ENCODE assay signal across 27 cellular contexts in the genomic region with DNA sequence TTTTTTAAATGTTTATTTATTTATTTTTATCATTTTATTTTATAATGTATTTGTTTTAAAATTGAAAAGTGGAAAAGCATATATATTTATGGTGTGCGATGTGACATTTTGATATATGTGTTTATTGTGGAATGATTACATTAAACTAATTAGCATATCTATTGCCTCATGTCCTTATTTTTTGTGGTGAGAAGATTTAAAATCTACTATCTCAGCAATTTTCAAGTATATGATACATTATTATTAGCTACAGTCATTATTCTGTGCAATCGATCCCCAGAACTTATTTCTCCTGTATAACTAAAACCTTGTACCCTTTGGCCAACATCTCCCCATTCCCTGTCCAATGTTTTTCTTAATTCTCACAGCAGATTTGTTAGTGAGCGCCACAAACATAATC.
DNase-seq lines count a peak whose midpoint lies in the region; ATAC-seq, FAIRE-seq and TF ChIP-seq lines count a peak whose summit lies in the region.
"Had no signal": no experiment of that assay in that cellular context is flagged by ENCODE, and none has a peak within 500 bp of the region (broad histone marks: within the 10 kb centered on the region; RNA-seq: fewer than 3 reads in every experiment).

No MANE protein-coding gene starts in this region.

- no peak for TF ChIP-seq RAD21 in A549 (conservative IDR thresholded peaks at IDR 0.05 in 1 of 2, IDR thresholded peaks at IDR 0.05 in 1 of 2)
- no peak for TF ChIP-seq RAD21 in K562 (CRISPR knock-in tag; conservative IDR thresholded peaks at IDR 0.05 in 1 of 2, IDR thresholded peaks at IDR 0.05 in 1 of 2)

- FAIRE-seq in A204.1 (lab: Jason Lieb, UNC) (peak; percentile 37), A549 (lab: Jason Lieb, UNC) (no peak), K562 (lab: Jason Lieb, UNC) (no peak)
- FAIRE-seq: GM12878, GM12892, GM18507, GM19239 had no signal

- POLR2A ChIA-PET in A549 (lab: Yijun Ruan, JAX): no interaction called here
- POLR2A ChIA-PET in K562 (lab: Yijun Ruan, JAX): no interaction called here

- H3K36me3 ChIP-seq in K562 (ENCODE audit: control insufficient read depth, insufficient read depth, low read length): no peaks in the 10 kb centered on the region
- H3K36me3 ChIP-seq: BE2C, BLaER1 had no signal

- no peak overlapping the region for H3K4me3 Mint-ChIP-seq in activated naive CD4-positive, alpha-beta T cell treated with anti-CD3 and anti-CD28 coated beads, Interleukin-2, amount 10 ng/mL, durations not matched to agents 7 days and 5 days
- H3K4me3 Mint-ChIP-seq: CD4-positive, alpha-beta memory T cell; CD4-positive, CD25-positive, alpha-beta regulatory T cell; CD8-positive, alpha-beta memory T cell had no signal

- TF ChIP-seq POLR2A in A549 (IDR thresholded peaks at IDR 0.05; ENCODE audit: low read length) (no peak), K562 (conservative IDR thresholded peaks at IDR 0.05) (no peak)

- H3K4me3 ChIP-seq in A549 (no peak overlapping the region), K562 (no peak overlapping the region)
- H3K4me3 ChIP-seq: BLaER1, GM12878 had no signal

- intact Hi-C loops in K562 (cut with micrococcal nuclease): no loop called here

- CTCF ChIA-PET in A549 (lab: Yijun Ruan, JAX) (interaction anchor here (1.1 kb wide), 1 partner anchor 113 kb away, joined by 3 read pairs; no protein-coding TSS in a partner anchor), K562 (lab: Yijun Ruan, JAX; ENCODE audit: low intra/inter-chr PET ratio) (no interaction called here)
- CTCF ChIA-PET in activated naive CD4-positive, alpha-beta T cell treated with anti-CD3 and anti-CD28 coated beads, Interleukin-2, amount 10 ng/mL, durations not matched to agents 7 days and 5 days (lab: Charles Lee): no interaction called here

- H3K27ac Mint-ChIP-seq in activated naive CD4-positive, alpha-beta T cell treated with anti-CD3 and anti-CD28 coated beads, Interleukin-2, amount 10 ng/mL, durations not matched to agents 7 days and 5 days: no peak overlapping the region
- H3K27ac Mint-ChIP-seq: CD4-positive, alpha-beta memory T cell; CD4-positive, CD25-positive, alpha-beta regulatory T cell; CD8-positive, alpha-beta memory T cell had no signal

- H3K9me3 ChIP-seq in A549: peaks cover 5% of the 10 kb centered on the region; the same call in 1 of the 3 replicates
- peaks cover 1% of the 10 kb centered on the region; the same call in 1 of the 2 replicates for H3K9me3 ChIP-seq in K562 (replicated peaks; ENCODE audit: control insufficient read depth, insufficient read depth, low read depth, low read length)
- H3K9me3 ChIP-seq: BE2C, BLaER1 had no signal

- H3K4me2 ChIP-seq in A549: no peak overlapping the region
- H3K4me2 ChIP-seq in K562 (ENCODE audit: insufficient read depth, low read length): no peak overlapping the region
- H3K4me2 ChIP-seq: BLaER1 had no signal

- in situ Hi-C loops in K562 (cut with MboI): no loop called here

- no peak for DNase-seq in A549 (ENCODE audit: low read depth in 1 of 2, low spot score in 1 of 2)
- no peak for DNase-seq in K562 (ENCODE audit: extremely low read depth in 1 of 4, low spot score in 3 of 4)
- no peak for DNase-seq in activated naive CD4-positive, alpha-beta T cell treated with anti-CD3 and anti-CD28 coated beads, Interleukin-2, amount 10 ng/mL, durations not matched to agents 7 days and 5 days
- DNase-seq: 8988T; ACHN; BE2C; C1 segment of cervical spinal cord; CD4-positive, alpha-beta memory T cell; CD4-positive, CD25-positive, alpha-beta regulatory T cell; CD8-positive, alpha-beta memory T cell; COR-L47; DMS 273 treated with DMSO at 0.1 percent for 48 hours; DMS153; DMS53; DMS79; DND-41; EL; GDM1 had no signal

- TF ChIP-seq CTCF in A549 (IDR thresholded peaks at IDR 0.05): no peak
- TF ChIP-seq CTCF in K562 (IDR thresholded peaks at IDR 0.05 in 2 of 3, conservative IDR thresholded peaks at IDR 0.05 in 1 of 3; ENCODE audit: insufficient read depth in 2 of 3, low read depth in 1 of 3, low read length in 3 of 3): no peak

- no peaks in the 10 kb centered on the region for H4K20me1 ChIP-seq in K562 (replicated peaks; ENCODE audit: control insufficient read depth, insufficient read depth, low read length)
- H4K20me1 ChIP-seq: BLaER1 had no signal

- H3K27ac ChIP-seq in A549 (no peak overlapping the region), K562 (ENCODE audit: extremely low read depth, low read depth, low read length) (no peak overlapping the region)
- H3K27ac ChIP-seq: BLaER1 had no signal

- H3K4me1 Mint-ChIP-seq in activated naive CD4-positive, alpha-beta T cell treated with anti-CD3 and anti-CD28 coated beads, Interleukin-2, amount 10 ng/mL, durations not matched to agents 7 days and 5 days: no peaks in the 10 kb centered on the region
- H3K4me1 Mint-ChIP-seq: CD14-positive monocyte; CD4-positive, alpha-beta memory T cell; CD4-positive, CD25-positive, alpha-beta regulatory T cell; CD8-positive, alpha-beta memory T cell had no signal

- H3K36me3 Mint-ChIP-seq in activated naive CD4-positive, alpha-beta T cell treated with anti-CD3 and anti-CD28 coated beads, Interleukin-2, amount 10 ng/mL, durations not matched to agents 7 days and 5 days: no peaks in the 10 kb centered on the region
- H3K36me3 Mint-ChIP-seq: CD14-positive monocyte; CD4-positive, alpha-beta memory T cell; CD4-positive, CD25-positive, alpha-beta regulatory T cell; CD8-positive, alpha-beta memory T cell had no signal

- TF ChIP-seq EP300 in A549 (IDR thresholded peaks at IDR 0.05): no peak
- TF ChIP-seq EP300 in K562 (IDR thresholded peaks at IDR 0.05; ENCODE audit: low read length): no peak

- no peaks in the 10 kb centered on the region for H3K79me2 ChIP-seq in K562 (ENCODE audit: control insufficient read depth, insufficient read depth, low read length)

- H3K27me3 Mint-ChIP-seq in activated naive CD4-positive, alpha-beta T cell treated with anti-CD3 and anti-CD28 coated beads, Interleukin-2, amount 10 ng/mL, durations not matched to agents 7 days and 5 days: peaks cover 10% of the 10 kb centered on the region
- H3K27me3 Mint-ChIP-seq: CD4-positive, CD25-positive, alpha-beta regulatory T cell had no signal

- no TSS peak for BruUV-seq in K562 (replicated peaks; lab: Mats Ljungman, UMichigan)

- no peak overlapping the region for H3K9ac ChIP-seq in K562 (ENCODE audit: insufficient read depth in 1 of 2, low read depth in 2 of 2, low read length in 2 of 2)
- H3K9ac ChIP-seq: BLaER1 had no signal

- peaks cover 4% of the 10 kb centered on the region for H3K9me1 ChIP-seq in K562 (ENCODE audit: control insufficient read depth, insufficient read depth, low read length)

- H2AFZ ChIP-seq in K562 (ENCODE audit: low read depth, low read length): no peak overlapping the region

- H3K4me1 ChIP-seq in A549: peaks cover 3% of the 10 kb centered on the region; the same call in 1 of the 3 replicates
- no peaks in the 10 kb centered on the region for H3K4me1 ChIP-seq in K562 (replicated peaks in 1 of 2; ENCODE audit: control insufficient read depth in 2 of 2, insufficient read depth in 2 of 2, low read length in 2 of 2)
- H3K4me1 ChIP-seq: BE2C, BLaER1 had no signal

- 75% methylated on average over 3 of the region's 3 CpGs for WGBS in A549 (ENCODE audit: missing lambda C conversion rate)
- 8% methylated on average over 3 of the region's 3 CpGs for WGBS in K562 (ENCODE audit: insufficient coverage, low coverage, missing lambda C conversion rate)

- peaks cover 6% of the 10 kb centered on the region for H3K9me3 Mint-ChIP-seq in activated naive CD4-positive, alpha-beta T cell treated with anti-CD3 and anti-CD28 coated beads, Interleukin-2, amount 10 ng/mL, durations not matched to agents 7 days and 5 days
- H3K9me3 Mint-ChIP-seq: CD4-positive, CD25-positive, alpha-beta regulatory T cell had no signal

- H3K27me3 ChIP-seq in K562 (ENCODE audit: control insufficient read depth in 2 of 2, insufficient read depth in 2 of 2, low read length in 2 of 2): peaks cover 14 to 55% of the 10 kb centered on the region in 2 experiments; a peak in 4 of 5 replicates
- H3K27me3 ChIP-seq: BLaER1 had no signal

- ATAC-seq in A549: no peak
- no peak for ATAC-seq in K562
- ATAC-seq in HG03097 (IDR thresholded peaks at IDR 0.05; ENCODE audit: low FRiP score, unreplicated experiment): no peak
- ATAC-seq in GM18519 (IDR thresholded peaks at IDR 0.05; ENCODE audit: low FRiP score, unreplicated experiment): no peak
- ATAC-seq: GM12878 had no signal

TF ChIP-seq in A549, 52 proteins besides CTCF, POLR2A, EP300 and RAD21:
- peak; percentile 65 for TF ChIP-seq MAFK (IDR thresholded peaks at IDR 0.05; ENCODE audit: partially characterized antibody)
- no peak for TF ChIP-seq ESRRA (IDR thresholded peaks at IDR 0.05; ENCODE audit: borderline replicate concordance, low read length)
- TF ChIP-seq, protein P1, sequence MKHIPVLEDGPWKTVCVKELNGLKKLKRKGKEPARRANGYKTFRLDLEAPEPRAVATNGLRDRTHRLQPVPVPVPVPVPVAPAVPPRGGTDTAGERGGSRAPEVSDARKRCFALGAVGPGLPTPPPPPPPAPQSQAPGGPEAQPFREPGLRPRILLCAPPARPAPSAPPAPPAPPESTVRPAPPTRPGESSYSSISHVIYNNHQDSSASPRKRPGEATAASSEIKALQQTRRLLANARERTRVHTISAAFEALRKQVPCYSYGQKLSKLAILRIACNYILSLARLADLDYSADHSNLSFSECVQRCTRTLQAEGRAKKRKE (CRISPR knock-in tag; IDR thresholded peaks at IDR 0.05; ENCODE audit: low read depth): no peak
- no peak for TF ChIP-seq RARB (CRISPR knock-in tag; IDR thresholded peaks at IDR 0.05)

TF ChIP-seq in K562, 482 proteins besides CTCF, POLR2A, EP300 and RAD21 (continues in another document):
- TF ChIP-seq, protein P2, sequence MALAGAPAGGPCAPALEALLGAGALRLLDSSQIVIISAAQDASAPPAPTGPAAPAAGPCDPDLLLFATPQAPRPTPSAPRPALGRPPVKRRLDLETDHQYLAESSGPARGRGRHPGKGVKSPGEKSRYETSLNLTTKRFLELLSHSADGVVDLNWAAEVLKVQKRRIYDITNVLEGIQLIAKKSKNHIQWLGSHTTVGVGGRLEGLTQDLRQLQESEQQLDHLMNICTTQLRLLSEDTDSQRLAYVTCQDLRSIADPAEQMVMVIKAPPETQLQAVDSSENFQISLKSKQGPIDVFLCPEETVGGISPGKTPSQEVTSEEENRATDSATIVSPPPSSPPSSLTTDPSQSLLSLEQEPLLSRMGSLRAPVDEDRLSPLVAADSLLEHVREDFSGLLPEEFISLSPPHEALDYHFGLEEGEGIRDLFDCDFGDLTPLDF (CRISPR knock-in tag; IDR thresholded peaks at IDR 0.05): no peak
- peak; percentile 50 for TF ChIP-seq MAFG (tag; conservative IDR thresholded peaks at IDR 0.05)
- TF ChIP-seq MAFF (IDR thresholded peaks at IDR 0.05; ENCODE audit: low read length): peak; percentile 44; the same call in 1 of the 2 replicates
